1 cellular context compared by ENCODE assay signal in the genomic region with DNA sequence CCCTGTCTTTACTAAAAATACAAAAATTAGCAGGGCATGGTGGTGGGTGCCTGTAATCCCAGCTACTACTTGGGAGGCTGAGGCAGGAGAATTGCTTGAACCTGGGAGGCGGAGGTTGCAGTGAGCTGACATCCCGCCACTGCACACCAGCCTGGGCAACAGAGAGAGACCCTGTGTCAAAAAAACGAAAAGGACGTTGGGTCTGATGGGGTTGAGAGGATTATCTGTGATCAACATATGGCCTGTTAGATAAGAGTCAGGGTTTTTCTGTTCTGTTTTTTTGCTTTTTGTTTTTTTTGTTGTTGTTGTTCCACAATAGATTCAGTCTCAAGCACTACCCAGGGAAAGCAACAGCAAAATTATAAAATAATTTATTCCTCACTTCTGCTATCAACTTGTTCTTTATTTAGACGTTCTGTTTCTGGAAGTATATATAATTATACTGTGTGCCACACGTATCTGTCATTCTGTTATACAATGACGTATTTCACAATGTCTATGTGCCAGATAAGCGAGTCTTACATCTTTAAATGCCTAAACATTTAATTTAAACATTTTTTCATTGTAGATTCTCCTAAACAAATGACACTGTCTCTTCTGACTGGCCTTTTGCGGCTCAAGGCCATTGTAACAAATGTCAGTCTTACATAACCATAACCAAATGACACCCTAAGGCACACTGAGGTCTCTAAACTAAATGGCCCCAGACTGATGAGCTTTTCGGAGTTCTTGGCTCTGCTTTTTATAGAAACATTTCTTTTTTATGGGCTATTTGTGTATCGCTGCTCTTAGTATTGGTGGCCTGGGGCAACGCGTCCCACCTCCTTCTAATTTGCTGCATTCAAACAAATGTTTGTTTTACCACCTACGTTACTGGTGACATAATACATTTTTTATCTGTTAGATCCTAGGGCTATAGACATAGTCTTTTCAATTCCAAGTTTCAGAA.
TF ChIP-seq lines count a peak whose summit lies in the region.

No MANE protein-coding gene starts in this region.

TF ChIP-seq in HEK293, 187 proteins besides CTCF, POLR2A, EP300 and RAD21 (continued from another document and continues in another):
- TF ChIP-seq, protein P1, sequence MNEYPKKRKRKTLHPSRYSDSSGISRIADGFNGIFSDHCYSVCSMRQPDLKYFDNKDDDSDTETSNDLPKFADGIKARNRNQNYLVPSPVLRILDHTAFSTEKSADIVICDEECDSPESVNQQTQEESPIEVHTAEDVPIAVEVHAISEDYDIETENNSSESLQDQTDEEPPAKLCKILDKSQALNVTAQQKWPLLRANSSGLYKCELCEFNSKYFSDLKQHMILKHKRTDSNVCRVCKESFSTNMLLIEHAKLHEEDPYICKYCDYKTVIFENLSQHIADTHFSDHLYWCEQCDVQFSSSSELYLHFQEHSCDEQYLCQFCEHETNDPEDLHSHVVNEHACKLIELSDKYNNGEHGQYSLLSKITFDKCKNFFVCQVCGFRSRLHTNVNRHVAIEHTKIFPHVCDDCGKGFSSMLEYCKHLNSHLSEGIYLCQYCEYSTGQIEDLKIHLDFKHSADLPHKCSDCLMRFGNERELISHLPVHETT (tag by site-specific recombination; IDR thresholded peaks at IDR 0.05), result peak; percentile 87
- TF ChIP-seq ZNF311 (tag by site-specific recombination; IDR thresholded peaks at IDR 0.05; ENCODE audit: borderline replicate concordance) (no peak), ZNF138 (tag by site-specific recombination; IDR thresholded peaks at IDR 0.05; ENCODE audit: borderline replicate concordance) (no peak), ZNF610 (tag by site-specific recombination; IDR thresholded peaks at IDR 0.05; ENCODE audit: borderline replicate concordance) (0 out of 2 replicates have a peak, but pooled peaks have one; percentile 69), ZFP3 (tag by site-specific recombination; IDR thresholded peaks at IDR 0.05; ENCODE audit: low read depth) (no peak), ZFHX2 (tag by site-specific recombination; conservative IDR thresholded peaks at IDR 0.05) (peak; percentile 86), BCL11B (tag by site-specific recombination; IDR thresholded peaks at IDR 0.05; ENCODE audit: low read depth) (peak; percentile 75), ZNF155 (tag by site-specific recombination; IDR thresholded peaks at IDR 0.05) (no peak), ZNF555 (tag by site-specific recombination; conservative IDR thresholded peaks at IDR 0.05) (no peak), KLF1 (tag by site-specific recombination; IDR thresholded peaks at IDR 0.05) (0 out of 2 replicates have a peak, but pooled peaks have one; percentile 26), ZNF404 (tag by site-specific recombination; IDR thresholded peaks at IDR 0.05) (no peak), SP7 (tag by site-specific recombination; IDR thresholded peaks at IDR 0.05) (peak; percentile 96), KLF10 (tag by site-specific recombination; IDR thresholded peaks at IDR 0.05) (peak; percentile 86), ZNF274 (IDR thresholded peaks at IDR 0.05; ENCODE audit: low read length) (no peak), ZNF274 (tag by site-specific recombination; IDR thresholded peaks at IDR 0.05; ENCODE audit: borderline replicate concordance) (no peak), ZBTB1 (tag by site-specific recombination; IDR thresholded peaks at IDR 0.05) (no peak), SALL2 (tag by site-specific recombination; IDR thresholded peaks at IDR 0.05; ENCODE audit: borderline replicate concordance) (no peak), ZFP37 (tag by site-specific recombination; IDR thresholded peaks at IDR 0.05) (no peak), ZNF514 (tag by site-specific recombination; IDR thresholded peaks at IDR 0.05) (no peak), ZNF354C (tag by site-specific recombination; IDR thresholded peaks at IDR 0.05; ENCODE audit: borderline replicate concordance, low read depth) (no peak), ZNF626 (tag by site-specific recombination; IDR thresholded peaks at IDR 0.05) (no peak), EGR2 (tag by site-specific recombination; IDR thresholded peaks at IDR 0.05; ENCODE audit: low read depth) (peak; percentile 67; the same call in 1 of the 2 replicates), ZNF747 (tag by site-specific recombination; IDR thresholded peaks at IDR 0.05) (no peak), ZNF423 (tag by site-specific recombination; IDR thresholded peaks at IDR 0.05) (peak; percentile 79), ZNF266 (tag by site-specific recombination; IDR thresholded peaks at IDR 0.05; ENCODE audit: low read depth) (no peak), ZNF830 (tag by site-specific recombination; IDR thresholded peaks at IDR 0.05; ENCODE audit: low read depth) (no peak), GLIS1 (tag by site-specific recombination; IDR thresholded peaks at IDR 0.05) (peak; percentile 99), ZNF394 (tag by site-specific recombination; IDR thresholded peaks at IDR 0.05; ENCODE audit: borderline replicate concordance) (no peak), ZNF202 (tag by site-specific recombination; IDR thresholded peaks at IDR 0.05; ENCODE audit: borderline replicate concordance) (no peak), ZNF843 (tag by site-specific recombination; IDR thresholded peaks at IDR 0.05) (peak; percentile 96), ZNF133 (tag by site-specific recombination; IDR thresholded peaks at IDR 0.05) (no peak), ZNF211 (tag by site-specific recombination; IDR thresholded peaks at IDR 0.05; ENCODE audit: low read depth) (no peak), SCRT2 (tag by site-specific recombination; IDR thresholded peaks at IDR 0.05) (0 out of 2 replicates have a peak, but pooled peaks have one; percentile 8), ZNF707 (tag by site-specific recombination; IDR thresholded peaks at IDR 0.05) (no peak), ZNF48 (tag by site-specific recombination; IDR thresholded peaks at IDR 0.05) (no peak), ZNF169 (tag by site-specific recombination; IDR thresholded peaks at IDR 0.05) (no peak), ZNF121 (tag by site-specific recombination; IDR thresholded peaks at IDR 0.05) (peak; percentile 75; the same call in 1 of the 2 replicates), WT1 (tag by site-specific recombination; IDR thresholded peaks at IDR 0.05) (peak; percentile 75; the same call in 1 of the 2 replicates), ZNF777 (tag by site-specific recombination; IDR thresholded peaks at IDR 0.05; ENCODE audit: borderline replicate concordance) (no peak), OSR2 (tag by site-specific recombination; IDR thresholded peaks at IDR 0.05) (peak; percentile 85), ZNF19 (tag by site-specific recombination; IDR thresholded peaks at IDR 0.05; ENCODE audit: low read depth) (no peak), MZF1 (tag by site-specific recombination; IDR thresholded peaks at IDR 0.05; ENCODE audit: borderline replicate concordance) (peak; percentile 46; the same call in 1 of the 2 replicates), ZBTB8A (tag by site-specific recombination; IDR thresholded peaks at IDR 0.05) (peak; percentile 65), FEZF1 (tag by site-specific recombination; IDR thresholded peaks at IDR 0.05) (peak; percentile 100), ZNF510 (tag by site-specific recombination; IDR thresholded peaks at IDR 0.05; ENCODE audit: insufficient replicate concordance) (no peak), SP3 (tag by site-specific recombination; IDR thresholded peaks at IDR 0.05) (peak; percentile 32; the same call in 1 of the 2 replicates), PRDM1 (tag by site-specific recombination; IDR thresholded peaks at IDR 0.05) (no peak), HOXC10 (CRISPR knock-in tag; IDR thresholded peaks at IDR 0.05) (no peak), ZNF114 (tag by site-specific recombination; IDR thresholded peaks at IDR 0.05) (no peak), ZXDB (tag by site-specific recombination; IDR thresholded peaks at IDR 0.05) (peak; percentile 77; the same call in 1 of the 2 replicates), ZNF529 (tag by site-specific recombination; IDR thresholded peaks at IDR 0.05; ENCODE audit: insufficient replicate concordance) (peak; percentile 22), ZFP41 (tag by site-specific recombination; IDR thresholded peaks at IDR 0.05; ENCODE audit: borderline replicate concordance) (no peak), HOXD13 (CRISPR knock-in tag; IDR thresholded peaks at IDR 0.05; ENCODE audit: borderline replicate concordance) (peak; percentile 94), ZNF239 (tag by site-specific recombination; IDR thresholded peaks at IDR 0.05) (no peak), ZNF391 (tag by site-specific recombination; IDR thresholded peaks at IDR 0.05; ENCODE audit: borderline replicate concordance, low read depth) (peak; percentile 82; the same call in 1 of the 2 replicates), ZEB2 (tag by site-specific recombination; IDR thresholded peaks at IDR 0.05) (peak; percentile 90), ZNF341 (tag by site-specific recombination; IDR thresholded peaks at IDR 0.05; ENCODE audit: low read depth) (peak; percentile 20; the same call in 1 of the 2 replicates)
- TF ChIP-seq, protein P2, sequence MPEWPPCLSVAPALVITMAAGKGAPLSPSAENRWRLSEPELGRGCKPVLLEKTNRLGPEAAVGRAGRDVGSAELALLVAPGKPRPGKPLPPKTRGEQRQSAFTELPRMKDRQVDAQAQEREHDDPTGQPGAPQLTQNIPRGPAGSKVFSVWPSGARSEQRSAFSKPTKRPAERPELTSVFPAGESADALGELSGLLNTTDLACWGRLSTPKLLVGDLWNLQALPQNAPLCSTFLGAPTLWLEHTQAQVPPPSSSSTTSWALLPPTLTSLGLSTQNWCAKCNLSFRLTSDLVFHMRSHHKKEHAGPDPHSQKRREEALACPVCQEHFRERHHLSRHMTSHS (tag by site-specific recombination; IDR thresholded peaks at IDR 0.05), result no peak
- TF ChIP-seq, protein P3, sequence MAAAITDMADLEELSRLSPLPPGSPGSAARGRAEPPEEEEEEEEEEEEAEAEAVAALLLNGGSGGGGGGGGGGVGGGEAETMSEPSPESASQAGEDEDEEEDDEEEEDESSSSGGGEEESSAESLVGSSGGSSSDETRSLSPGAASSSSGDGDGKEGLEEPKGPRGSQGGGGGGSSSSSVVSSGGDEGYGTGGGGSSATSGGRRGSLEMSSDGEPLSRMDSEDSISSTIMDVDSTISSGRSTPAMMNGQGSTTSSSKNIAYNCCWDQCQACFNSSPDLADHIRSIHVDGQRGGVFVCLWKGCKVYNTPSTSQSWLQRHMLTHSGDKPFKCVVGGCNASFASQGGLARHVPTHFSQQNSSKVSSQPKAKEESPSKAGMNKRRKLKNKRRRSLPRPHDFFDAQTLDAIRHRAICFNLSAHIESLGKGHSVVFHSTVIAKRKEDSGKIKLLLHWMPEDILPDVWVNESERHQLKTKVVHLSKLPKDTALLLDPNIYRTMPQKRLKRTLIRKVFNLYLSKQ (tag by site-specific recombination; IDR thresholded peaks at IDR 0.05; ENCODE audit: borderline replicate concordance), result no peak
- TF ChIP-seq, protein P4, sequence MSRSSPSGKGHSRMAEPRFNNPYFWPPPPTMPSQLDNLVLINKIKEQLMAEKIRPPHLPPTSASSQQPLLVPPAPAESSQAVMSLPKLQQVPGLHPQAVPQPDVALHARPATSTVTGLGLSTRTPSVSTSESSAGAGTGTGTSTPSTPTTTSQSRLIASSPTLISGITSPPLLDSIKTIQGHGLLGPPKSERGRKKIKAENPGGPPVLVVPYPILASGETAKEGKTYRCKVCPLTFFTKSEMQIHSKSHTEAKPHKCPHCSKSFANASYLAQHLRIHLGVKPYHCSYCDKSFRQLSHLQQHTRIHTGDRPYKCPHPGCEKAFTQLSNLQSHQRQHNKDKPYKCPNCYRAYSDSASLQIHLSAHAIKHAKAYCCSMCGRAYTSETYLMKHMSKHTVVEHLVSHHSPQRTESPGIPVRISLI (tag by site-specific recombination; IDR thresholded peaks at IDR 0.05), result no peak
- TF ChIP-seq, protein P5, sequence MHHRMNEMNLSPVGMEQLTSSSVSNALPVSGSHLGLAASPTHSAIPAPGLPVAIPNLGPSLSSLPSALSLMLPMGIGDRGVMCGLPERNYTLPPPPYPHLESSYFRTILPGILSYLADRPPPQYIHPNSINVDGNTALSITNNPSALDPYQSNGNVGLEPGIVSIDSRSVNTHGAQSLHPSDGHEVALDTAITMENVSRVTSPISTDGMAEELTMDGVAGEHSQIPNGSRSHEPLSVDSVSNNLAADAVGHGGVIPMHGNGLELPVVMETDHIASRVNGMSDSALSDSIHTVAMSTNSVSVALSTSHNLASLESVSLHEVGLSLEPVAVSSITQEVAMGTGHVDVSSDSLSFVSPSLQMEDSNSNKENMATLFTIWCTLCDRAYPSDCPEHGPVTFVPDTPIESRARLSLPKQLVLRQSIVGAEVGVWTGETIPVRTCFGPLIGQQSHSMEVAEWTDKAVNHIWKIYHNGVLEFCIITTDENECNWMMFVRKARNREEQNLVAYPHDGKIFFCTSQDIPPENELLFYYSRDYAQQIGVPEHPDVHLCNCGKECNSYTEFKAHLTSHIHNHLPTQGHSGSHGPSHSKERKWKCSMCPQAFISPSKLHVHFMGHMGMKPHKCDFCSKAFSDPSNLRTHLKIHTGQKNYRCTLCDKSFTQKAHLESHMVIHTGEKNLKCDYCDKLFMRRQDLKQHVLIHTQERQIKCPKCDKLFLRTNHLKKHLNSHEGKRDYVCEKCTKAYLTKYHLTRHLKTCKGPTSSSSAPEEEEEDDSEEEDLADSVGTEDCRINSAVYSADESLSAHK (tag by site-specific recombination; IDR thresholded peaks at IDR 0.05), result peak; percentile 94
- TF ChIP-seq, protein P6, sequence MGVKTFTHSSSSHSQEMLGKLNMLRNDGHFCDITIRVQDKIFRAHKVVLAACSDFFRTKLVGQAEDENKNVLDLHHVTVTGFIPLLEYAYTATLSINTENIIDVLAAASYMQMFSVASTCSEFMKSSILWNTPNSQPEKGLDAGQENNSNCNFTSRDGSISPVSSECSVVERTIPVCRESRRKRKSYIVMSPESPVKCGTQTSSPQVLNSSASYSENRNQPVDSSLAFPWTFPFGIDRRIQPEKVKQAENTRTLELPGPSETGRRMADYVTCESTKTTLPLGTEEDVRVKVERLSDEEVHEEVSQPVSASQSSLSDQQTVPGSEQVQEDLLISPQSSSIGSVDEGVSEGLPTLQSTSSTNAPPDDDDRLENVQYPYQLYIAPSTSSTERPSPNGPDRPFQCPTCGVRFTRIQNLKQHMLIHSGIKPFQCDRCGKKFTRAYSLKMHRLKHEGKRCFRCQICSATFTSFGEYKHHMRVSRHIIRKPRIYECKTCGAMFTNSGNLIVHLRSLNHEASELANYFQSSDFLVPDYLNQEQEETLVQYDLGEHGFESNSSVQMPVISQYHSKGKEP (tag by site-specific recombination; IDR thresholded peaks at IDR 0.05), result peak; percentile 91
- TF ChIP-seq, protein P7, sequence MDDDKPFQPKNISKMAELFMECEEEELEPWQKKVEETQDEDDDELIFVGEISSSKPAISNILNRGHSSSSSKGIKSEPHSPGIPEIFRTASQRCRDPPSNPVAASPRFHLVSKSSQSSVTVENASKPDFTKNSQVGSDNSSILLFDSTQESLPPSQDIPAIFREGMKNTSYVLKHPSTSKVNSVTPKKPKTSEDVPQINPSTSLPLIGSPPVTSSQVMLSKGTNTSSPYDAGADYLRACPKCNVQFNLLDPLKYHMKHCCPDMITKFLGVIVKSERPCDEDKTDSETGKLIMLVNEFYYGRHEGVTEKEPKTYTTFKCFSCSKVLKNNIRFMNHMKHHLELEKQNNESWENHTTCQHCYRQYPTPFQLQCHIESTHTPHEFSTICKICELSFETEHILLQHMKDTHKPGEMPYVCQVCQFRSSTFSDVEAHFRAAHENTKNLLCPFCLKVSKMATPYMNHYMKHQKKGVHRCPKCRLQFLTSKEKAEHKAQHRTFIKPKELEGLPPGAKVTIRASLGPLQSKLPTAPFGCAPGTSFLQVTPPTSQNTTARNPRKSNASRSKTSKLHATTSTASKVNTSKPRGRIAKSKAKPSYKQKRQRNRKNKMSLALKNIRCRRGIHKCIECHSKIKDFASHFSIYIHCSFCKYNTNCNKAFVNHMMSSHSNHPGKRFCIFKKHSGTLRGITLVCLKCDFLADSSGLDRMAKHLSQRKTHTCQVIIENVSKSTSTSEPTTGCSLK (tag by site-specific recombination; IDR thresholded peaks at IDR 0.05), result no peak
